In the genomic region with DNA sequence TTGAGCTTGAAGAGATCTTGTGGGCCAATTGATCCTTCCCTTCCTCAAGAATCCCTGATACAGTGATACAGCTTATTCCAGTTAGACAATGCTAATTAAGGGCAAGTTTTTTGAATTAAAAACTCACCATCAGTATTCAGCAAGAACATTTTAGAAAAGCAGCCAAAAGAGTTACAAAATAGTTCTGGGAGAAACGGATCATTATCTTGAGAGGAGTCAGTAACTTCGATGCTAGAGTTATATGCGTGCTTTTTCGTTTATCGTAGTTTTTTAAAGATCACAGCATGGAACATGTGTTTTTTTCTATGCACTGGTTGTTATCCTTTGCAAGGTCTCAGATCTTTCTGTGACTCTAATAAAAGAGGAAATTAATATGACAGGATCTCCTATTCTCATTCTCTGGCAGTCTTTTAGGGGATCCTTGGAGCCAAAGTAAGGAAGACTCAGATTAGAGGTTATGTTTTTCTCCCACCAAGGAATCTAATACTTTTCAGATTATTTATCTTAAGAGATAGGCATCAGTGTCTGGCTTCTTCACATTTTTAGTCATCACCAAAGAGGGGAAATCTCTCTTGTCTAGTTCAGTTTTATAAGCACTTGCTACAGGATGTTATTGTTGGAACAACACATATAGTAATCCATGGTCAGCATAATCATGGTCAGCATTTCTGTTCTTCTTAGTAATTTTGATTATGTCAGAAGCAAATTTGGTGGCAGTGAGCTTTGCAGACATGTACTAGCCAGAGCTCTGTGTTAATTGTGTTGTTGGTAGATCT, we compare ENCODE assay signal across 14 cellular contexts.
DNase-seq lines count a peak whose midpoint lies in the region; ATAC-seq, FAIRE-seq and TF ChIP-seq lines count a peak whose summit lies in the region.
"Had no signal": no experiment of that assay in that cellular context is flagged by ENCODE, and none has a peak within 500 bp of the region (broad histone marks: within the 10 kb centered on the region; RNA-seq: fewer than 3 reads in every experiment).

No MANE protein-coding gene starts in this region.

- POLR2A ChIA-PET in K562 (lab: Yijun Ruan, JAX) = interaction anchor here (1.7 kb wide), 1 partner anchor 11 kb away, joined by 6 read pairs; no protein-coding TSS in a partner anchor

- peaks cover 44% of the 10 kb centered on the region for H3F3A ChIP-seq in GM23248 (ENCODE audit: insufficient read depth)

- no peaks in the 10 kb centered on the region for H3K9me3 ChIP-seq in GM23248 (ENCODE audit: low read depth)
- H3K9me3 ChIP-seq in K562 (replicated peaks; ENCODE audit: control insufficient read depth, insufficient read depth, low read depth, low read length) = no peaks in the 10 kb centered on the region; the same call in 1 of the 2 replicates
- H3K9me3 ChIP-seq in skeletal muscle tissue (ENCODE audit: control insufficient read depth in 3 of 3, low read length in 3 of 3) = no peaks in the 10 kb centered on the region

- H3K27me3 ChIP-seq in GM23248 (replicated peaks; ENCODE audit: insufficient read depth) = no peaks in the 10 kb centered on the region
- H3K27me3 ChIP-seq in K562 (ENCODE audit: control insufficient read depth in 2 of 2, insufficient read depth in 2 of 2, low read length in 2 of 2) = no peaks in the 10 kb centered on the region
- no peaks in the 10 kb centered on the region for H3K27me3 ChIP-seq in skeletal muscle tissue (ENCODE audit: control insufficient read depth in 3 of 3, insufficient read depth in 3 of 3, low read length in 3 of 3)

- DNase-seq in GM23248 = peak; percentile 77
- DNase-seq in K562 (ENCODE audit: extremely low read depth in 1 of 4, low spot score in 3 of 4) = no peak
- DNase-seq in left ventricle myocardium superior = no peak
- DNase-seq in stimulated activated CD4-positive, alpha-beta T cell treated with anti-CD3 and anti-CD28 coated beads, Interleukin-15, amount 100 ng/mL, for 24 hours = no peak
- no peak for DNase-seq in GF-D8 (lab: John Stamatoyannopoulos, UW)
- no peak for DNase-seq in GM13976 (ENCODE audit: low spot score)
- DNase-seq: activated CD8-positive, alpha-beta memory T cell treated with anti-CD3 and anti-CD28 coated beads, Interleukin-2, amount 10 ng/mL, durations not matched to agents 7 days and 5 days; caudate nucleus; head of caudate nucleus; NCI-H2029; stimulated activated CD4-positive, alpha-beta T cell treated with anti-CD3 and anti-CD28 coated beads, Interleukin-12 subunit alpha, Interleukin-12 subunit beta, amount 100 ng/mL, for 4 hours; T1000 had no signal

- no peak for TF ChIP-seq POLR2A in K562 (conservative IDR thresholded peaks at IDR 0.05)

- no peak for FAIRE-seq in K562 (lab: Jason Lieb, UNC)

- TF ChIP-seq RAD21 in K562 (CRISPR knock-in tag; conservative IDR thresholded peaks at IDR 0.05 in 1 of 2, IDR thresholded peaks at IDR 0.05 in 1 of 2) = no peak

- TF ChIP-seq CTCF in K562 (IDR thresholded peaks at IDR 0.05 in 2 of 3, conservative IDR thresholded peaks at IDR 0.05 in 1 of 3; ENCODE audit: insufficient read depth in 2 of 3, low read depth in 1 of 3, low read length in 3 of 3) (no peak), GM13976 (IDR thresholded peaks at IDR 0.05; ENCODE audit: borderline replicate concordance, control extremely low read depth, extremely low read depth, insufficient read depth, missing control alignments) (no peak)

- no TSS peak for BruUV-seq in K562 (replicated peaks; lab: Mats Ljungman, UMichigan)

- H2AFZ ChIP-seq in GM23248 = no peak overlapping the region
- no peak overlapping the region for H2AFZ ChIP-seq in K562 (ENCODE audit: low read depth, low read length)

- H3K4me1 ChIP-seq in GM23248 (ENCODE audit: insufficient read depth) = peaks cover 49% of the 10 kb centered on the region
- H3K4me1 ChIP-seq in K562 (replicated peaks in 1 of 2; ENCODE audit: control insufficient read depth in 2 of 2, insufficient read depth in 2 of 2, low read length in 2 of 2) = peaks cover 3 to 19% of the 10 kb centered on the region in 2 experiments; a peak in 2 of 5 replicates
- H3K4me1 ChIP-seq in skeletal muscle tissue (ENCODE audit: control insufficient read depth in 3 of 3, insufficient read depth in 3 of 3, low read length in 3 of 3) = peaks cover 26 to 43% (median 40%) of the 10 kb centered on the region in 3 donors

- CTCF ChIA-PET in K562 (lab: Yijun Ruan, JAX; ENCODE audit: low intra/inter-chr PET ratio) = no interaction called here

- intact Hi-C loops in K562 (cut with micrococcal nuclease) = no loop called here
- intact Hi-C loops in left ventricle myocardium superior (cut with micrococcal nuclease) = no loop called here

- in situ Hi-C loops in GM23248 (cut with MboI) = no loop called here
- in situ Hi-C loops in K562 (cut with MboI) = no loop called here
- in situ Hi-C loops in GM13976 (cut with MboI; ENCODE audit: low sequenced_read_pairs, unreplicated experiment) = no loop called here

- H4K20me1 ChIP-seq in GM23248 (ENCODE audit: insufficient read depth) (no peaks in the 10 kb centered on the region), K562 (replicated peaks; ENCODE audit: control insufficient read depth, insufficient read depth, low read length) (no peaks in the 10 kb centered on the region)

- peak overlapping the region; percentile 71 for H3K4me2 ChIP-seq in GM23248 (ENCODE audit: unreplicated experiment)
- H3K4me2 ChIP-seq in K562 (ENCODE audit: insufficient read depth, low read length) = no peak overlapping the region

- no peak for TF ChIP-seq EP300 in K562 (IDR thresholded peaks at IDR 0.05; ENCODE audit: low read length)

- H3K36me3 ChIP-seq in GM23248 (ENCODE audit: low read depth) (no peaks in the 10 kb centered on the region), K562 (ENCODE audit: control insufficient read depth, insufficient read depth, low read length) (no peaks in the 10 kb centered on the region), skeletal muscle tissue (ENCODE audit: control insufficient read depth in 3 of 3, insufficient read depth in 3 of 3, low read length in 3 of 3) (no peaks in the 10 kb centered on the region)

- H3K9ac ChIP-seq in GM23248 (peak overlapping the region; percentile 34), K562 (ENCODE audit: insufficient read depth in 1 of 2, low read depth in 2 of 2, low read length in 2 of 2) (no peak overlapping the region), skeletal muscle tissue (ENCODE audit: low read depth in 1 of 3, low read length in 3 of 3) (no peak overlapping the region)

- no peaks in the 10 kb centered on the region for H3K9me1 ChIP-seq in K562 (ENCODE audit: control insufficient read depth, insufficient read depth, low read length)

- H3K79me2 ChIP-seq in GM23248 (ENCODE audit: insufficient read depth) (peaks cover 93% of the 10 kb centered on the region), K562 (ENCODE audit: control insufficient read depth, insufficient read depth, low read length) (peaks cover 35% of the 10 kb centered on the region)

- 3 to 5% methylated on average over 5 of the region's 5 CpGs for WGBS in GM23248 (ENCODE audit: low coverage in 1 of 2, low lambda C conversion rate in 2 of 2, missing lambda C conversion rate in 2 of 2), 2 experiments
- WGBS in K562 (ENCODE audit: insufficient coverage, low coverage, missing lambda C conversion rate) = 73% methylated on average over 5 of the region's 5 CpGs

- H3K9me2 ChIP-seq in GM23248 (ENCODE audit: insufficient read depth) = no peaks in the 10 kb centered on the region

- H3K27ac ChIP-seq in GM23248 (peak overlapping the region; percentile 63), K562 (ENCODE audit: extremely low read depth, low read depth, low read length) (no peak overlapping the region), skeletal muscle tissue (ENCODE audit: low read depth, low read length) (peak overlapping the region; percentile 46)

- ATAC-seq in K562 = no peak
- peak; percentile 42 for ATAC-seq in left ventricle myocardium superior
- ATAC-seq in HG03280 (IDR thresholded peaks at IDR 0.05; ENCODE audit: unreplicated experiment) = no peak
- ATAC-seq: activated CD8-positive, alpha-beta memory T cell treated with anti-CD3 and anti-CD28 coated beads, Interleukin-2, amount 10 ng/mL, durations not matched to agents 7 days and 5 days had no signal

- peak overlapping the region; percentile 35 for H3K4me3 ChIP-seq in GM23248
- no peak overlapping the region for H3K4me3 ChIP-seq in K562
- H3K4me3 ChIP-seq in skeletal muscle tissue (ENCODE audit: low read length in 3 of 3) = peak overlapping the region in 1 of 3 donors; percentile 48

TF ChIP-seq in K562, 482 proteins besides CTCF, POLR2A, EP300 and RAD21:
- peak; percentile 65 for TF ChIP-seq ZNF316 (IDR thresholded peaks at IDR 0.05)
- no peak for TF ChIP-seq ZNF695 (CRISPR knock-in tag; IDR thresholded peaks at IDR 0.05)
